Comparison of ENCODE assay signal across 17 cellular contexts in genomic region chr12:73598626-73599025, GRCh38.
"Had no signal": no experiment of that assay in that cellular context is flagged by ENCODE, and none has a peak within 500 bp of the region (broad histone marks: within the 10 kb centered on the region; RNA-seq: fewer than 3 reads in every experiment).

No MANE protein-coding gene starts in this region.

- H3K4me3 ChIP-seq: adrenal gland, hepatocyte, lower lobe of right lung, transverse colon, vagina had no signal

- H3K36me3 ChIP-seq: adrenal gland, lower lobe of right lung, neutrophil, transverse colon, vagina had no signal

- H3K27ac ChIP-seq: adrenal gland, hepatocyte, lower lobe of right lung, neutrophil, transverse colon, vagina, VCaP had no signal

- ATAC-seq: activated naive CD4-positive, alpha-beta T cell treated with anti-CD3 and anti-CD28 coated beads, Interleukin-2, amount 50 U/mL, for 72 hours; lower lobe of right lung; natural killer cell treated with Interleukin-12 subunit alpha and Interleukin-12 subunit beta and Interleukin-15 and Interleukin-18, amount 100 ng/mL, for 72 hours had no signal

- H3K9me3 ChIP-seq: lower lobe of right lung, neutrophil, transverse colon, vagina had no signal

- DNase-seq: activated CD4-positive, CD25-positive, alpha-beta regulatory T cell treated with anti-CD3 and anti-CD28 coated beads, Interleukin-2, amount 50 U/mL, for 72 hours; activated gamma-delta T cell treated with Interleukin-2 at 50 U/mL for 16 hours; adrenal gland; caudate nucleus; erythroblast; islet precursor cell; lower lobe of right lung; stimulated activated CD4-positive, alpha-beta T cell treated with anti-CD3 and anti-CD28 coated beads, Interleukin-2, amount 100 ng/mL, for 24 hours; SW 1271; T-helper 2 cell; transverse colon had no signal

- H3K4me1 ChIP-seq: adrenal gland, lower lobe of right lung, transverse colon, vagina had no signal
